ENCODE assay signal across 22 cellular contexts in genomic region chr5:165325201-165325600, GRCh38.
DNase-seq lines count a peak whose midpoint lies in the region; ATAC-seq, FAIRE-seq and TF ChIP-seq lines count a peak whose summit lies in the region.
"Had no signal": no experiment of that assay in that cellular context is flagged by ENCODE, and none has a peak within 500 bp of the region (broad histone marks: within the 10 kb centered on the region; RNA-seq: fewer than 3 reads in every experiment).

No MANE protein-coding gene starts in this region.

- H3K36me3 Mint-ChIP-seq in MCF 10A (ENCODE audit: insufficient read depth, unreplicated experiment) (peaks cover 13% of the 10 kb centered on the region), astrocyte (ENCODE audit: low read depth, unreplicated experiment) (no peaks in the 10 kb centered on the region)
- H3K36me3 Mint-ChIP-seq: activated naive CD8-positive, alpha-beta T cell treated with anti-CD3 and anti-CD28 coated beads, Interleukin-2, amount 10 ng/mL, durations not matched to agents 7 days and 5 days; stimulated activated memory B cell treated with anti-CD40 and anti-IgM and Interleukin-4, amounts not matched to agents 10 μg/mL and 1 μg/mL and 100 μg/mL, for 72 hours had no signal

- WGBS in spleen, 5 donors = 71 to 83% (median 76%) methylated on average over 1 of the region's 1 CpG

- no peak overlapping the region for H2AFZ ChIP-seq in astrocyte (ENCODE audit: low read depth, low read length)

- no peak overlapping the region for H3K4me2 ChIP-seq in astrocyte (ENCODE audit: low read length)

- intact Hi-C loops in MCF 10A (cut with micrococcal nuclease) (no loop called here), breast epithelium (cut with DNase I; ENCODE audit: low total_unique reads) (no loop called here), spleen (cut with DNase I; ENCODE audit: low total_unique reads) (no loop called here)

- H3K4me3 Mint-ChIP-seq in MCF 10A (ENCODE audit: unreplicated experiment) (no peak overlapping the region), astrocyte (ENCODE audit: unreplicated experiment) (no peak overlapping the region)
- H3K4me3 Mint-ChIP-seq: activated naive CD8-positive, alpha-beta T cell treated with anti-CD3 and anti-CD28 coated beads, Interleukin-2, amount 10 ng/mL, durations not matched to agents 7 days and 5 days; stimulated activated memory B cell treated with anti-CD40 and anti-IgM and Interleukin-4, amounts not matched to agents 10 μg/mL and 1 μg/mL and 100 μg/mL, for 72 hours had no signal

- H3K27ac Mint-ChIP-seq in MCF 10A (ENCODE audit: low read depth, unreplicated experiment) (no peak overlapping the region), astrocyte (ENCODE audit: unreplicated experiment) (no peak overlapping the region)
- H3K27ac Mint-ChIP-seq: activated naive CD8-positive, alpha-beta T cell treated with anti-CD3 and anti-CD28 coated beads, Interleukin-2, amount 10 ng/mL, durations not matched to agents 7 days and 5 days; stimulated activated memory B cell treated with anti-CD40 and anti-IgM and Interleukin-4, amounts not matched to agents 10 μg/mL and 1 μg/mL and 100 μg/mL, for 72 hours had no signal

- H3K9me3 ChIP-seq in breast epithelium = no peaks in the 10 kb centered on the region
- H3K9me3 ChIP-seq in astrocyte (ENCODE audit: insufficient read depth, low read depth, low read length) = no peaks in the 10 kb centered on the region
- no peaks in the 10 kb centered on the region for H3K9me3 ChIP-seq in spleen
- H3K9me3 ChIP-seq: left lung, thoracic aorta had no signal

- H3K36me3 ChIP-seq in breast epithelium = no peaks in the 10 kb centered on the region
- no peaks in the 10 kb centered on the region for H3K36me3 ChIP-seq in astrocyte (ENCODE audit: insufficient read depth, low read length)
- H3K36me3 ChIP-seq in spleen = no peaks in the 10 kb centered on the region
- H3K36me3 ChIP-seq: left lung, thoracic aorta had no signal

- no peak for FAIRE-seq in astrocyte (lab: Jason Lieb, UNC)
- FAIRE-seq: A204.1, GM12878 had no signal

- H3K9me3 Mint-ChIP-seq in MCF 10A (ENCODE audit: unreplicated experiment) (peaks cover 16% of the 10 kb centered on the region), astrocyte (ENCODE audit: unreplicated experiment) (no peaks in the 10 kb centered on the region)
- H3K9me3 Mint-ChIP-seq: activated naive CD8-positive, alpha-beta T cell treated with anti-CD3 and anti-CD28 coated beads, Interleukin-2, amount 10 ng/mL, durations not matched to agents 7 days and 5 days; stimulated activated memory B cell treated with anti-CD40 and anti-IgM and Interleukin-4, amounts not matched to agents 10 μg/mL and 1 μg/mL and 100 μg/mL, for 72 hours had no signal

- no peak for TF ChIP-seq CTCF in MCF 10A (IDR thresholded peaks at IDR 0.05; ENCODE audit: unreplicated experiment)
- TF ChIP-seq CTCF in breast epithelium (IDR thresholded peaks at IDR 0.05) = no peak
- no peak for TF ChIP-seq CTCF in astrocyte (IDR thresholded peaks at IDR 0.05; ENCODE audit: insufficient read depth, low read depth, low read length)
- TF ChIP-seq CTCF in fibroblast of the aortic adventitia (IDR thresholded peaks at IDR 0.05; ENCODE audit: insufficient read depth, low read length) = no peak
- no peak for TF ChIP-seq CTCF in spleen (IDR thresholded peaks at IDR 0.05 in 8 of 11, conservative IDR thresholded peaks at IDR 0.05 in 3 of 11)

- DNase-seq in MCF 10A (ENCODE audit: unreplicated experiment) (peak; percentile 93), breast epithelium (ENCODE audit: low spot score in 2 of 2) (no peak), astrocyte (ENCODE audit: low read depth) (peak; percentile 73), fibroblast of the aortic adventitia (ENCODE audit: low read depth) (peak; percentile 81), midbrain (lab: John Stamatoyannopoulos, UW) (no peak), middle frontal gyrus (ENCODE audit: extremely low spot score, low spot score) (no peak), spleen (no peak)
- DNase-seq: activated CD8-positive, alpha-beta memory T cell treated with anti-CD3 and anti-CD28 coated beads for 24 hours; activated naive CD8-positive, alpha-beta T cell treated with anti-CD3 and anti-CD28 coated beads, Interleukin-2, amount 10 ng/mL, durations not matched to agents 7 days and 5 days; central memory CD4-positive, alpha-beta T cell; GF-D8; left lung; NCI-H187; NCI-H510A treated with DMSO at 0.1 percent for 48 hours; T-helper 9 cell had no signal

- H3K27me3 ChIP-seq in breast epithelium (no peaks in the 10 kb centered on the region), astrocyte (ENCODE audit: insufficient read depth, low read length) (no peaks in the 10 kb centered on the region), spleen (replicated peaks in 1 of 7) (no peaks in the 10 kb centered on the region)
- H3K27me3 ChIP-seq: left lung had no signal

- no peak for ATAC-seq in GM19452 (IDR thresholded peaks at IDR 0.05; ENCODE audit: unreplicated experiment)
- ATAC-seq: activated CD4-positive, CD25-positive, alpha-beta regulatory T cell treated with anti-CD3 and anti-CD28 coated beads, Interleukin-2, amount 50 U/mL, for 24 hours; GM12878; left lung; stimulated activated memory B cell treated with anti-CD40 and anti-IgM and Interleukin-4, amounts not matched to agents 10 μg/mL and 1 μg/mL and 100 μg/mL, for 72 hours had no signal

- POLR2A ChIA-PET in MCF 10A (lab: Yijun Ruan, JAX) = no interaction called here

- H3K4me3 ChIP-seq in breast epithelium (no peak overlapping the region), astrocyte (ENCODE audit: insufficient read depth, low read depth, low read length) (no peak overlapping the region), fibroblast of the aortic adventitia (ENCODE audit: low read depth, low read length) (no peak overlapping the region), spleen (no peak overlapping the region)
- H3K4me3 ChIP-seq: GM12878, left lung, thoracic aorta had no signal

- no peak overlapping the region for H3K27ac ChIP-seq in breast epithelium
- H3K27ac ChIP-seq in astrocyte (ENCODE audit: low read depth, low read length) = no peak overlapping the region
- H3K27ac ChIP-seq in spleen = no peak overlapping the region
- H3K27ac ChIP-seq: C4-2B, left lung, thoracic aorta had no signal

- H3K27me3 Mint-ChIP-seq in MCF 10A (ENCODE audit: insufficient read depth, unreplicated experiment) = no peaks in the 10 kb centered on the region
- H3K27me3 Mint-ChIP-seq in astrocyte (ENCODE audit: low read depth, unreplicated experiment) = no peaks in the 10 kb centered on the region
- H3K27me3 Mint-ChIP-seq: activated naive CD8-positive, alpha-beta T cell treated with anti-CD3 and anti-CD28 coated beads, Interleukin-2, amount 10 ng/mL, durations not matched to agents 7 days and 5 days; stimulated activated memory B cell treated with anti-CD40 and anti-IgM and Interleukin-4, amounts not matched to agents 10 μg/mL and 1 μg/mL and 100 μg/mL, for 72 hours had no signal

- H3K4me1 ChIP-seq in breast epithelium (no peaks in the 10 kb centered on the region), astrocyte (ENCODE audit: insufficient read depth, low read length) (no peaks in the 10 kb centered on the region), spleen (no peaks in the 10 kb centered on the region)
- H3K4me1 ChIP-seq: left lung had no signal

- H3K79me2 ChIP-seq in astrocyte (ENCODE audit: insufficient read depth, low read length) = no peaks in the 10 kb centered on the region

- TF ChIP-seq POLR2A in breast epithelium (IDR thresholded peaks at IDR 0.05) (no peak), spleen (IDR thresholded peaks at IDR 0.05) (no peak)

- CTCF ChIA-PET in MCF 10A (lab: Yijun Ruan, JAX) = interaction anchor here (0.6 kb wide), 1 partner anchor 53 kb away, joined by 4 read pairs; no protein-coding TSS in a partner anchor

- no TSS peak for BruUV-seq in MCF 10A (replicated peaks; lab: Mats Ljungman, UMichigan)

- H4K20me1 ChIP-seq in astrocyte (ENCODE audit: insufficient read depth, low read length) = no peaks in the 10 kb centered on the region

- H3K9ac ChIP-seq in astrocyte (ENCODE audit: low read length) = no peak overlapping the region

- peaks cover 26% of the 10 kb centered on the region for H3K4me1 Mint-ChIP-seq in MCF 10A (ENCODE audit: insufficient read depth, unreplicated experiment)
- H3K4me1 Mint-ChIP-seq in astrocyte (ENCODE audit: low read depth, unreplicated experiment) = peaks cover 11% of the 10 kb centered on the region
- H3K4me1 Mint-ChIP-seq: activated naive CD8-positive, alpha-beta T cell treated with anti-CD3 and anti-CD28 coated beads, Interleukin-2, amount 10 ng/mL, durations not matched to agents 7 days and 5 days; stimulated activated memory B cell treated with anti-CD40 and anti-IgM and Interleukin-4, amounts not matched to agents 10 μg/mL and 1 μg/mL and 100 μg/mL, for 72 hours had no signal

Comparison
In these comparisons a context has a peak if more than half of its experiments do, and no peak if none do; other contexts are left out.
1. DNase-seq: peak in MCF 10A (single experiment), astrocyte (single experiment) and fibroblast of the aortic adventitia (single experiment); none in breast epithelium (0 of 2), midbrain (single experiment), middle frontal gyrus (single experiment) and spleen (single experiment).